In the genomic region with DNA sequence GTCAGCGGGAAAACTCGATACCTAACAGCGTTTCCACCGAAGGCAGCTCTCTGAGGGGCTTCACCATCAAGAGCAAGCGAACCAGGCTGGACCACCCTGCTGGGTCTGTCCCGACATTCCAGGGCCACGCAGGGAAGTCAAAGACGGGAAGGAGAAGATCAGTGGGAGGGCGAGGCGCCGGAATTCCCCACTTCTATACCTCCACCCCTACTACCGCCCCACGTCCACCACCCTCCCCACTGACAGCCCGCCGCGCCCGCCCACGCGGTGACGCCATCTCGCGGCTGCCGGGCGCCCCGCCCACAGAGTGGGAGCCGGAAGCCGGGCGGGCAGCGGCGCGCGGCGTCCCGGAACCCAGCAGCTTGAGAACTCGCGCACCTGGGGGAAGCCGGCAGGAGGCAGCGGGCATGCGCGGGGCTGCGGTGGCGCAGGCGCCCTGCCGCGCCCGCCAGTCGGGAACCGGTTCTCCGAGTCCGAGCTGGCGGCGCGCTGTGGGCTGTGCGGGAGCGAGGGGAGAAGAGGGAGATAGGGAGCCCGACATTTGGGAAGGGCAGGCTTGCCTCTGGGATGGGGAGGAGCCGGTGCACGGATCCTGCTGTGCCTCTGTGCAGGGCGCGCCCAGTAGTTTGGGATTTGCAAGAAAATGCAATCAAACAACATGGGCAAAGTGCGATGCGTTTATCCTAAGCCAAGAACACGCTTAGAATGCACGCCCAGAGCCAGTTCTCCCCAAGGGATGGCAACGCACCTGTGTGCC, we compare ENCODE assay signal across 8 cellular contexts. TPM values are rescaled to one million over a fixed set of nuclear protein-coding genes. Genes with fewer than 3 reads are reported as not detected.
DNase-seq lines count a peak whose midpoint lies in the region; ATAC-seq and FAIRE-seq lines count a peak whose summit lies in the region.

No MANE protein-coding gene starts in this region.

- H3K27ac ChIP-seq in angular gyrus (ENCODE audit: low read depth, low read length) (peak overlapping the region; percentile 89), right cardiac atrium (ENCODE audit: low read length) (peak overlapping the region; percentile 94)

- peak; percentile 64 for ATAC-seq in GM18502 (IDR thresholded peaks at IDR 0.05; ENCODE audit: poor library complexity, unreplicated experiment)
- peak; percentile 38 for ATAC-seq in HG02870 (IDR thresholded peaks at IDR 0.05; ENCODE audit: unreplicated experiment)
- ATAC-seq in right cardiac atrium, result peak; percentile 86 to 89

- no peaks in the 10 kb centered on the region for H3K9me3 ChIP-seq in right cardiac atrium (ENCODE audit: control insufficient read depth, low read length)

- intact Hi-C loops in right cardiac atrium (cut with DNase I), result no loop called here

- no peak for FAIRE-seq in urothelium cell line (lab: Jason Lieb, UNC)

- peak overlapping the region; percentile 69 for H3K4me3 ChIP-seq in right cardiac atrium (ENCODE audit: low read length)

- DNase-seq in NCI-H146 (lab: John Stamatoyannopoulos, UW) (peak; percentile 89), T-helper 2 cell (peak; percentile 85 to 96 (median 93)), right cardiac atrium (peak; percentile 91 to 96 (median 96)), pulmonary artery endothelial cell (ENCODE audit: low read depth, low spot score) (peak; percentile 32), urothelium cell line (ENCODE audit: low spot score) (peak; percentile 85)

- no peaks in the 10 kb centered on the region for H3K27me3 ChIP-seq in right cardiac atrium (ENCODE audit: control insufficient read depth, insufficient read depth)

- peaks cover 3% of the 10 kb centered on the region for H3K4me1 ChIP-seq in right cardiac atrium (ENCODE audit: control insufficient read depth, insufficient read depth, low read length)

- under 1% methylated on average over 65 of the region's 65 CpGs for WGBS in right cardiac atrium

RNA-seq across cellular contexts. Expression of a gene that starts 3.2 kb away (rescaled TPM):
- 10 to 100 TPM; 13.9 to 20.8 (median 17.4) TPM for total RNA-seq in right cardiac atrium
- polyA plus RNA-seq in right cardiac atrium, result 6.0 TPM
- 8.9 and 15.5 TPM in 2 replicates for total RNA-seq in pulmonary artery endothelial cell

Comparison
In these comparisons a context has a peak if more than half of its experiments do, and no peak if none do; other contexts are left out.
1. Peak in every context shown above with its lines: DNase-seq, ATAC-seq, H3K4me3 ChIP-seq and H3K27ac ChIP-seq.
2. DNase-seq: peak in every context shown above with its lines; median percentile 96 in right cardiac atrium; 93 in T-helper 2 cell; 89 in NCI-H146; 85 in urothelium cell line; 32 in pulmonary artery endothelial cell.